18 cellular contexts compared by ENCODE assay signal in the genomic region with DNA sequence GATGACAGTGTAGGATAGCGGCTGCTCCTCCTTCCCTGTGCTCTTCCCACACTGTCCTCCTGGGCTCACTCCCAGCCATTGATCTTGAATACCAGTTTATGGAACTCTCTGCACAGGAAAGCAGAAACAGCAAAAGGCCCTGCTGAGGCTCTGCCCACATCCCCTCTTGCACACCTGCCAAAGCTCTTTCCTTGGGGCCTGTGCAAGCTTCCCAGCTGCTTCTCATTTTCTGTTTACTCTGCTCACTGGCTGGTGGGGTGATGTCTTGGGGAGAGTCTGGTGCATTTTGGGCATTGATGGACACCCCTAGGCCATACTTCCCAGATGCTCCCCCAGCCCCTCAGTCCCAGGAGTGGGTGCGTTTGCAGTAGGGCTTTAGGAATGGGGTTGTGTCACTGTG.
DNase-seq lines count a peak whose midpoint lies in the region; ATAC-seq, FAIRE-seq and TF ChIP-seq lines count a peak whose summit lies in the region.
"Had no signal": no experiment of that assay in that cellular context is flagged by ENCODE, and none has a peak within 500 bp of the region (broad histone marks: within the 10 kb centered on the region; RNA-seq: fewer than 3 reads in every experiment).

No MANE protein-coding gene starts in this region.

- H3K4me1 ChIP-seq in osteoblast (ENCODE audit: insufficient read depth, low read length): no peaks in the 10 kb centered on the region

- H3K4me3 ChIP-seq in NB4 (ENCODE audit: low read depth, low read length): no peak overlapping the region
- H3K4me3 ChIP-seq in osteoblast (ENCODE audit: insufficient read depth, low read length): no peak overlapping the region
- H3K4me3 ChIP-seq: GM12878 had no signal

- peak; percentile 10 to 13 for DNase-seq in activated T-cell treated with anti-CD3 and anti-CD28 coated beads, Interleukin-2, amount 50 U/mL, for 48 hours
- DNase-seq in activated T-cell treated with anti-CD3 and anti-CD28 coated beads, Interleukin-2, amount 50 U/mL, for 1 hour: no peak
- DNase-seq in GF-D8 (lab: John Stamatoyannopoulos, UW) (peak; percentile 22), NB4 (ENCODE audit: low read depth) (peak; percentile 46), osteoblast (ENCODE audit: insufficient read length, low spot score, missing footprints) (peak; percentile 21), GM19239 (ENCODE audit: insufficient read length, low spot score) (no peak)
- DNase-seq in activated CD4-positive, CD25-positive, alpha-beta regulatory T cell (lab: John Stamatoyannopoulos, UW): no peak
- DNase-seq: C1 segment of cervical spinal cord, DMS 273 treated with DMSO at 0.1 percent for 48 hours, GOT3, MM.1S, NCI-H1417 treated with DMSO at 0.1 percent for 48 hours, NCI-H2029 treated with DMSO at 0.1 percent for 48 hours, NCI-H526, OCI-M1 had no signal

- FAIRE-seq in GM19239 (lab: Jason Lieb, UNC): no peak
- FAIRE-seq: GM12878 had no signal

- H3K9me3 ChIP-seq in osteoblast (ENCODE audit: low read depth, low read length): no peaks in the 10 kb centered on the region

- H3K79me2 ChIP-seq in osteoblast (ENCODE audit: insufficient read depth, low read length): no peaks in the 10 kb centered on the region

- H3K27me3 ChIP-seq in osteoblast (ENCODE audit: insufficient read depth, low read length): no peaks in the 10 kb centered on the region

- H3K36me3 ChIP-seq in osteoblast (ENCODE audit: insufficient read depth, low read length): no peaks in the 10 kb centered on the region

- no peak for TF ChIP-seq POLR2A in NB4 (IDR thresholded peaks at IDR 0.05; ENCODE audit: extremely low read depth, insufficient read length)

- no peak overlapping the region for H3K27ac ChIP-seq in osteoblast (ENCODE audit: low read depth, low read length)
- H3K27ac ChIP-seq: RWPE1 had no signal

- H3K4me2 ChIP-seq in osteoblast (ENCODE audit: insufficient read depth, low read length): no peak overlapping the region

- ATAC-seq in GM21737 (IDR thresholded peaks at IDR 0.05; ENCODE audit: unreplicated experiment): no peak
- ATAC-seq: GM12878 had no signal

- TF ChIP-seq CTCF in NB4 (IDR thresholded peaks at IDR 0.05; ENCODE audit: low read depth, low read length) (no peak), osteoblast (IDR thresholded peaks at IDR 0.05; ENCODE audit: extremely low read depth, low read depth, low read length) (no peak)

- no peak overlapping the region for H2AFZ ChIP-seq in osteoblast (ENCODE audit: low read length)

- H4K20me1 ChIP-seq in osteoblast (ENCODE audit: insufficient read depth, low read length): no peaks in the 10 kb centered on the region

Comparison
In these comparisons a context has a peak if more than half of its experiments do, and no peak if none do; other contexts are left out.
1. DNase-seq: peak in activated T-cell treated with anti-CD3 and anti-CD28 coated beads, Interleukin-2, amount 50 U/mL, for 48 hours (2 of 2), GF-D8 (single experiment), NB4 (single experiment) and osteoblast (single experiment); none in activated T-cell treated with anti-CD3 and anti-CD28 coated beads, Interleukin-2, amount 50 U/mL, for 1 hour (single experiment), GM19239 (single experiment) and activated CD4-positive, CD25-positive, alpha-beta regulatory T cell (0 of 4).